19 cellular contexts compared by ENCODE assay signal in the genomic region with DNA sequence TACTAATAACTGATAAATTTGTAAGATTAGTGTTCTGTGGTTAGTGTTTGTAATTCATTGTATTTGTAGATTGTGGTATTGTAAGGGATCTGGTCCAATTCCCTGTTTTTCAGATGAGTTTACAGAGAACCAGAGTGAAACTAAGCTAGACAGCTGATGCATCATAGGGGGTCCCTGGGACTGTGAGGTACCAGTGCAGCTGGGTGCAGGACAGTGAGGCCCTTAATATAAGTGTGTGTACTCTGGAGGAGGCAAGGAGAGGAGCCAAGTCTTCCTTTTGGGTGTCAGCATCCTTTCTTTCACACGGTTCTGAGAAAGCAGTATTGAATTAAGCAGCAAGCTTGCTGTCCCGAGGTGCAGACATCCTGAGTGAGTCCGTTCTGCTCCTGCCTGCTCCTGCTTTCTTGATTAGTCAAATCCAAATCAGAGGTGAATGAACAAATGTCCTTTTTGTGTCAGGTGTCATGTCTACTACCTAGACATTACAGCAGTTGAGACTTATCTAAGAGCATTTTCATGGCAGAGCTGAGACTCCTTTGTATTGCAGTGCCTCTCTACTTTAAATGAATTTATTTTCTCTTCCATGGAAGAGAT. TPM values are rescaled to one million over a fixed set of nuclear protein-coding genes. Genes with fewer than 3 reads are reported as not detected.
DNase-seq lines count a peak whose midpoint lies in the region; TF ChIP-seq lines count a peak whose summit lies in the region.
"Had no signal": no experiment of that assay in that cellular context is flagged by ENCODE, and none has a peak within 500 bp of the region (broad histone marks: within the 10 kb centered on the region; RNA-seq: fewer than 3 reads in every experiment).

No MANE protein-coding gene starts in this region.

- in situ Hi-C loops in astrocyte of the spinal cord (cut with HindIII; ENCODE audit: low sequenced_read_pairs), result no loop called here

- peaks cover 24% of the 10 kb centered on the region for H3K36me3 Mint-ChIP-seq in nephron progenitor cell (ENCODE audit: low read depth)
- H3K36me3 Mint-ChIP-seq in activated T-helper 1 cell treated with anti-CD3 and anti-CD28 coated beads, Interleukin-12 subunit alpha, Interleukin-12 subunit beta, Interleukin-2, Interleukin-4 antibody, amounts not matched to agents 30 ng/mL and 10 ng/mL and 1 ng/mL, durations not matched to agents 14 hours and 24 hours and 36 hours (ENCODE audit: low read depth), result peaks cover 3% of the 10 kb centered on the region

- H3K36me3 ChIP-seq in HEK293 (ENCODE audit: control insufficient read depth in 2 of 2, insufficient read depth in 1 of 2, low read length in 2 of 2), result no peaks in the 10 kb centered on the region
- H3K36me3 ChIP-seq: ovary, upper lobe of right lung had no signal

- no peak for DNase-seq in AG10803 (ENCODE audit: low read depth)
- peak; percentile 33 for DNase-seq in astrocyte of the spinal cord (ENCODE audit: low read depth, low spot score)
- DNase-seq in nephron progenitor cell, result no peak
- DNase-seq in NCI-H748 treated with DMSO at 0.1 percent for 48 hours (lab: John Stamatoyannopoulos, UW), result no peak
- no peak for DNase-seq in activated T-helper 1 cell treated with anti-CD3 and anti-CD28 coated beads, Interleukin-12 subunit alpha, Interleukin-12 subunit beta, Interleukin-2, Interleukin-4 antibody, amounts not matched to agents 30 ng/mL and 10 ng/mL and 1 ng/mL, durations not matched to agents 14 hours and 24 hours and 36 hours (ENCODE audit: low spot score)
- no peak for DNase-seq in SIG-M5 treated with dmso at 0.1 percent for 504 hours (lab: John Stamatoyannopoulos, UW; ENCODE audit: unreplicated experiment)
- no peak for DNase-seq in NCI-H526 (lab: John Stamatoyannopoulos, UW)
- DNase-seq: KBM-7; NCI-H1436 treated with DMSO at 0.1 percent for 48 hours; NCI-H526 treated with DMSO at 0.1 percent for 48 hours; ovary; stimulated activated CD8-positive, alpha-beta memory T cell treated with anti-CD3 and anti-CD28 coated beads, Interleukin-4, amount 100 ng/mL, for 48 hours; upper lobe of right lung had no signal

- peaks cover 30% of the 10 kb centered on the region for H3K9me3 Mint-ChIP-seq in nephron progenitor cell
- peaks cover 16% of the 10 kb centered on the region for H3K9me3 Mint-ChIP-seq in activated T-helper 1 cell treated with anti-CD3 and anti-CD28 coated beads, Interleukin-12 subunit alpha, Interleukin-12 subunit beta, Interleukin-2, Interleukin-4 antibody, amounts not matched to agents 30 ng/mL and 10 ng/mL and 1 ng/mL, durations not matched to agents 14 hours and 24 hours and 36 hours

- CTCF ChIA-PET in HEK293 (lab: Yijun Ruan, JAX), result interaction anchor here (0.7 to 1.7 kb wide), 3 partner anchors 9 to 56 kb away, joined by 3 to 8 read pairs (median 5); no protein-coding TSS in a partner anchor

- H3K27ac Mint-ChIP-seq in nephron progenitor cell, result peak overlapping the region; percentile 10
- no peak overlapping the region for H3K27ac Mint-ChIP-seq in activated T-helper 1 cell treated with anti-CD3 and anti-CD28 coated beads, Interleukin-12 subunit alpha, Interleukin-12 subunit beta, Interleukin-2, Interleukin-4 antibody, amounts not matched to agents 30 ng/mL and 10 ng/mL and 1 ng/mL, durations not matched to agents 14 hours and 24 hours and 36 hours
- H3K27ac Mint-ChIP-seq: activated naive CD8-positive, alpha-beta T cell had no signal

- TF ChIP-seq CTCF in AG10803 (conservative IDR thresholded peaks at IDR 0.05; ENCODE audit: low read length) (no peak), HEK293 (tag by site-specific recombination; IDR thresholded peaks at IDR 0.05) (no peak), astrocyte of the spinal cord (IDR thresholded peaks at IDR 0.05; ENCODE audit: low read depth, low read length) (no peak), nephron progenitor cell (IDR thresholded peaks at IDR 0.05) (no peak)

- no peaks in the 10 kb centered on the region for H3K9me3 ChIP-seq in HEK293 (ENCODE audit: control insufficient read depth, insufficient read depth, low read depth, low read length)
- H3K9me3 ChIP-seq: ovary, SJSA1, upper lobe of right lung had no signal

- POLR2A ChIA-PET in HEK293 (lab: Yijun Ruan, JAX), result no interaction called here

- no peak overlapping the region for H3K27ac ChIP-seq in HEK293 (ENCODE audit: extremely low read depth, low read depth, low read length)
- H3K27ac ChIP-seq: BLaER1 treated with 17β-estradiol and CSF1 and Interleukin-3, amounts not matched to agents 10 nM and 100 nM; coronary artery; SJSA1; upper lobe of right lung had no signal

- intact Hi-C loops in activated T-helper 1 cell treated with anti-CD3 and anti-CD28 coated beads, Interleukin-12 subunit alpha, Interleukin-12 subunit beta, Interleukin-2, Interleukin-4 antibody, amounts not matched to agents 30 ng/mL and 10 ng/mL and 1 ng/mL, durations not matched to agents 14 hours and 24 hours and 36 hours (cut with micrococcal nuclease), result no loop called here

- no peak overlapping the region for H3K4me3 Mint-ChIP-seq in nephron progenitor cell
- H3K4me3 Mint-ChIP-seq in activated T-helper 1 cell treated with anti-CD3 and anti-CD28 coated beads, Interleukin-12 subunit alpha, Interleukin-12 subunit beta, Interleukin-2, Interleukin-4 antibody, amounts not matched to agents 30 ng/mL and 10 ng/mL and 1 ng/mL, durations not matched to agents 14 hours and 24 hours and 36 hours, result no peak overlapping the region
- H3K4me3 Mint-ChIP-seq: activated naive CD8-positive, alpha-beta T cell; memory B cell had no signal

- no peaks in the 10 kb centered on the region for H3K27me3 Mint-ChIP-seq in nephron progenitor cell (ENCODE audit: low read depth, poor library complexity)
- no peaks in the 10 kb centered on the region for H3K27me3 Mint-ChIP-seq in activated T-helper 1 cell treated with anti-CD3 and anti-CD28 coated beads, Interleukin-12 subunit alpha, Interleukin-12 subunit beta, Interleukin-2, Interleukin-4 antibody, amounts not matched to agents 30 ng/mL and 10 ng/mL and 1 ng/mL, durations not matched to agents 14 hours and 24 hours and 36 hours (ENCODE audit: insufficient read depth)
- H3K27me3 Mint-ChIP-seq: activated naive CD8-positive, alpha-beta T cell; memory B cell had no signal

- peaks cover 19% of the 10 kb centered on the region for H3K4me1 Mint-ChIP-seq in nephron progenitor cell
- H3K4me1 Mint-ChIP-seq in activated T-helper 1 cell treated with anti-CD3 and anti-CD28 coated beads, Interleukin-12 subunit alpha, Interleukin-12 subunit beta, Interleukin-2, Interleukin-4 antibody, amounts not matched to agents 30 ng/mL and 10 ng/mL and 1 ng/mL, durations not matched to agents 14 hours and 24 hours and 36 hours (ENCODE audit: low read depth), result peaks cover 40% of the 10 kb centered on the region

- peaks cover 29% of the 10 kb centered on the region for H3K4me1 ChIP-seq in HEK293 (ENCODE audit: control insufficient read depth, insufficient read depth, low read length)

- H3K4me3 ChIP-seq in AG10803 (ENCODE audit: low read length) (peak overlapping the region; percentile 2; the same call in 1 of the 2 replicates), HEK293 (ENCODE audit: low read depth, low read length) (no peak overlapping the region), astrocyte of the spinal cord (ENCODE audit: low read depth, low read length) (no peak overlapping the region)
- H3K4me3 ChIP-seq: BLaER1 treated with 17β-estradiol and CSF1 and Interleukin-3, amounts not matched to agents 10 nM and 100 nM; coronary artery; ovary; SJSA1; upper lobe of right lung had no signal

TF ChIP-seq in HEK293, 187 proteins besides CTCF, POLR2A, EP300 and RAD21:
- TF ChIP-seq ZNF596 (tag by site-specific recombination; IDR thresholded peaks at IDR 0.05) (no peak), ZNF544 (tag by site-specific recombination; IDR thresholded peaks at IDR 0.05) (no peak), ZNF600 (tag by site-specific recombination; IDR thresholded peaks at IDR 0.05) (0 out of 2 replicates have a peak, but pooled peaks have one; percentile 18), ZNF664 (tag by site-specific recombination; IDR thresholded peaks at IDR 0.05) (no peak), ZBTB48 (tag by site-specific recombination; IDR thresholded peaks at IDR 0.05) (peak; percentile 64), ZNF146 (tag by site-specific recombination; IDR thresholded peaks at IDR 0.05) (no peak)

RNA-seq across cellular contexts. Expression of gene SOCS5, which starts 21.6 kb away (rescaled TPM):
- 6.5 and 6.6 TPM in 2 replicates for total RNA-seq in activated T-helper 1 cell treated with anti-CD3 and anti-CD28 coated beads, Interleukin-12 subunit alpha, Interleukin-12 subunit beta, Interleukin-2, Interleukin-4 antibody, amounts not matched to agents 30 ng/mL and 10 ng/mL and 1 ng/mL, durations not matched to agents 14 hours and 24 hours and 36 hours
